Comparison of ENCODE assay signal across 28 cellular contexts in genomic region chr6:17974570-17975368, GRCh38. TPM values are rescaled to one million over a fixed set of nuclear protein-coding genes. Genes with fewer than 3 reads are reported as not detected.
"Had no signal": no experiment of that assay in that cellular context is flagged by ENCODE, and none has a peak within 500 bp of the region (broad histone marks: within the 10 kb centered on the region; RNA-seq: fewer than 3 reads in every experiment).

No MANE protein-coding gene starts in this region.

- ATAC-seq: activated CD4-positive, alpha-beta T cell treated with anti-CD3 and anti-CD28 coated beads for 36 hours; activated CD8-positive, alpha-beta memory T cell treated with anti-CD3 and anti-CD28 coated beads, Interleukin-2, amount 10 ng/mL, durations not matched to agents 7 days and 5 days; activated CD8-positive, alpha-beta T cell treated with anti-CD3 and anti-CD28 coated beads, Interleukin-2, amount 10 ng/mL, durations not matched to agents 7 days and 5 days; body of pancreas; esophagus mucosa; T-helper 17 cell had no signal

- H3K27ac ChIP-seq: body of pancreas, coronary artery, dorsolateral prefrontal cortex, WERI-Rb-1 had no signal

- H3K9me3 ChIP-seq: body of pancreas had no signal

- H3K4me3 ChIP-seq: body of pancreas, coronary artery, dorsolateral prefrontal cortex had no signal

- H3K36me3 ChIP-seq: WERI-Rb-1 had no signal

- H3K4me1 ChIP-seq: body of pancreas had no signal

- DNase-seq: activated B cell treated with CpG ODN at 0.5 μM for 24 hours; activated CD4-positive, alpha-beta memory T cell treated with anti-CD3 and anti-CD28 coated beads for 36 hours; activated CD4-positive, alpha-beta T cell treated with anti-CD3 and anti-CD28 coated beads for 36 hours; activated CD4-positive, alpha-beta T cell treated with anti-CD3 and anti-CD28 coated beads, Interleukin-2, amount 10 ng/mL, durations not matched to agents 24 days and 14 days; activated CD4-positive, CD25-positive, alpha-beta regulatory T cell treated with anti-CD3 and anti-CD28 coated beads, Interleukin-2, amount 50 U/mL, for 72 hours; activated CD8-positive, alpha-beta memory T cell treated with anti-CD3 and anti-CD28 coated beads, Interleukin-2, amount 10 ng/mL, durations not matched to agents 7 days and 5 days; activated CD8-positive, alpha-beta memory T cell treated with anti-CD3 and anti-CD28 coated beads, Interleukin-2, amount 50 U/mL, for 4 hours; activated CD8-positive, alpha-beta T cell treated with anti-CD3 and anti-CD28 coated beads, Interleukin-2, amount 10 ng/mL, durations not matched to agents 7 days and 5 days; activated effector memory CD4-positive, alpha-beta T cell treated with anti-CD3 and anti-CD28 coated beads, Interleukin-2, amount 50 U/mL, for 16 hours; activated naive CD4-positive, alpha-beta T cell treated with anti-CD3 and anti-CD28 coated beads for 36 hours; activated naive CD8-positive, alpha-beta T cell treated with anti-CD3 and anti-CD28 coated beads, Interleukin-2, amount 10 ng/mL, durations not matched to agents 7 days and 5 days; activated T-cell treated with anti-CD3 and anti-CD28 coated beads, Interleukin-2, amount 50 U/mL, for 1 hour; activated T-cell treated with anti-CD3 and anti-CD28 coated beads, Interleukin-2, amount 50 U/mL, for 48 hours; anterior cingulate cortex; body of pancreas; dorsolateral prefrontal cortex; effector memory CD4-positive, alpha-beta T cell; endodermal cell; foreskin fibroblast; glutamatergic neuron; T-helper 1 cell; T-helper 17 cell; T1000; WERI-Rb-1 had no signal

- H3K27me3 ChIP-seq: body of pancreas, dorsolateral prefrontal cortex had no signal

RNA-seq across cellular contexts. Expression of gene KIF13A, which starts 12.7 kb away (rescaled TPM):
- total RNA-seq: activated CD4-positive, alpha-beta T cell treated with anti-CD3 and anti-CD28 coated beads, Interleukin-2, amount 10 ng/mL, durations not matched to agents 24 days and 14 days; activated CD8-positive, alpha-beta T cell treated with anti-CD3 and anti-CD28 coated beads, Interleukin-2, amount 10 ng/mL, durations not matched to agents 7 days and 5 days; activated naive CD4-positive, alpha-beta T cell treated with anti-CD3 and anti-CD28 coated beads for 36 hours; activated T-helper 1 cell treated with anti-CD3 and anti-CD28 coated beads, Interleukin-12 subunit alpha, Interleukin-12 subunit beta, Interleukin-2, Interleukin-4 antibody, amounts not matched to agents 30 ng/mL and 10 ng/mL and 1 ng/mL, durations not matched to agents 14 hours and 24 hours and 36 hours; activated T-helper 2 cell treated with anti-CD3 and anti-CD28 coated beads, Interferon-gamma antibody, Interleukin-2, Interleukin-4, amounts not matched to agents 10 μg/mL and 5 μg/mL and 100 μg/mL, durations not matched to agents 14 hours and 24 hours and 36 hours had no signal
